Comparison of ENCODE assay signal across 26 cellular contexts in the genomic region with DNA sequence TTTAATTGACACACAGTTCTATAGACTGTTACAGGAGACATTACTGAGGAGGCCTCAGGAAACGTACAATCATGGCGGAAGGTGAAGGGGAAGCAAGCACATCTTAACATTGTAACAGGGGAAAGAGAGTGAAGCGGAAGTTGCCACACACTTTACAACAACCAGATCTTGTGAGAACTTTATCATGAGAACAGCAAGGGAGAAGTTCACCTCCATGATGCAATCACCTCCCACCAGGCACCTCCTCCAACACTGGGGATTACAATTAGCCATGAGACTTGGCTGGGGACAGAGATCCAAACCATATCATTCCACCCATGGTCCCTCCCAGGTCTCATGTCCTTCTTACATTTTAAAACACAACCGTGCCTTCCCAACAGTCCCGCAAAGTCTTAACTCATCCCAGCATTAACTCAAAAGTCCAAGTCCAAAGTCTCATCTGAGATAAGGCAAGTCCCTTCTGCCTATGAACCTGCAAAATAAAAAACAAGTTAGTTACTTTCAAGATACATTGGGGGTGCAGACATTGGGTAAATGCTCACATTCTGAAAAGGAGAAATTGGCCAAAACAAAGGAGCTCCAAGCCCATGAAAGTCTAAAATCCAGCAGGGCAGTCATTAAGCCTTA.
"Had no signal": no experiment of that assay in that cellular context is flagged by ENCODE, and none has a peak within 500 bp of the region (broad histone marks: within the 10 kb centered on the region; RNA-seq: fewer than 3 reads in every experiment).

No MANE protein-coding gene starts in this region.

- H3K4me1 ChIP-seq: esophagus muscularis mucosa, foreskin keratinocyte, gastroesophageal sphincter, heart left ventricle, neural progenitor cell, parathyroid adenoma, stomach, thyroid gland, vagina had no signal

- H3K79me2 ChIP-seq: hepatocyte, parathyroid adenoma had no signal

- FAIRE-seq: endothelial cell of umbilical vein, kidney had no signal

- H3K9ac ChIP-seq: neural progenitor cell, parathyroid adenoma had no signal

- H3K9me3 ChIP-seq: mucosa of descending colon, right lobe of liver, stomach, thyroid gland, vagina had no signal

- H3K27ac ChIP-seq: esophagus muscularis mucosa, foreskin keratinocyte, gastroesophageal sphincter, heart left ventricle, hepatocyte, neural progenitor cell, parathyroid adenoma, right lobe of liver, stomach, thyroid gland, vagina had no signal

- H3K27me3 ChIP-seq: foreskin keratinocyte, neural progenitor cell, right lobe of liver, thyroid gland, vagina had no signal

- H3K4me2 ChIP-seq: hepatocyte, neural progenitor cell, smooth muscle cell had no signal

- H3K4me3 ChIP-seq: esophagus muscularis mucosa, gastroesophageal sphincter, heart left ventricle, hepatocyte, mucosa of descending colon, neural progenitor cell, right lobe of liver, smooth muscle cell, stomach, thyroid gland, vagina had no signal

- H3K36me3 ChIP-seq: esophagus muscularis mucosa, gastroesophageal sphincter, heart left ventricle, neural progenitor cell, right lobe of liver, stomach, thyroid gland, vagina had no signal

- ATAC-seq: foreskin keratinocyte; gastroesophageal sphincter; heart left ventricle; left lobe of liver; mucosa of descending colon; naive thymus-derived CD4-positive, alpha-beta T cell had no signal

- H2AFZ ChIP-seq: hepatocyte, neural progenitor cell, parathyroid adenoma had no signal

- DNase-seq: dermis blood vessel endothelial cell; effector memory CD4-positive, alpha-beta T cell; foreskin keratinocyte; heart left ventricle; kidney; mesenchymal stem cell; mucosa of descending colon; naive thymus-derived CD4-positive, alpha-beta T cell; right lobe of liver; stimulated activated CD4-positive, alpha-beta T cell treated with anti-CD3 and anti-CD28 coated beads, Interleukin-12 subunit alpha, Interleukin-12 subunit beta, amount 100 ng/mL, for 4 hours; stimulated activated CD4-positive, alpha-beta T cell treated with anti-CD3 and anti-CD28 coated beads, Interleukin-1b, Interleukin-23, amount 100 ng/mL, for 48 hours; stimulated activated CD4-positive, alpha-beta T cell treated with anti-CD3 and anti-CD28 coated beads, Interleukin-4, amount 100 ng/mL, for 1 hour; stimulated activated CD8-positive, alpha-beta memory T cell treated with anti-CD3 and anti-CD28 coated beads, Interleukin-4, amount 100 ng/mL, for 48 hours; stimulated activated naive CD4-positive, alpha-beta T cell; stomach; thyroid gland; trophoblast cell had no signal
